ENCODE assay signal across 8 cellular contexts in genomic region chr21:17903029-17903806, GRCh38.
A peak's percentile ranks its signal among the peaks of the same experiment; 100 is the strongest.
DNase-seq lines count a peak whose midpoint lies in the region; ATAC-seq, FAIRE-seq and TF ChIP-seq lines count a peak whose summit lies in the region.

No MANE protein-coding gene starts in this region.

- no peaks in the 10 kb centered on the region for H3K9me3 ChIP-seq in effector memory CD4-positive, alpha-beta T cell (ENCODE audit: control insufficient read depth, low read length)

- H3K27me3 ChIP-seq in effector memory CD4-positive, alpha-beta T cell (replicated peaks; ENCODE audit: control insufficient read depth, insufficient read depth, low read length, poor library complexity, severe bottlenecking) = no peaks in the 10 kb centered on the region

- H3K4me3 ChIP-seq in effector memory CD4-positive, alpha-beta T cell (ENCODE audit: insufficient read depth, low read depth, low read length, poor library complexity, severe bottlenecking) = no peak overlapping the region

- no peak overlapping the region for H3K4me3 Mint-ChIP-seq in activated B cell treated with CpG ODN at 0.5 μM for 24 hours
- no peak overlapping the region for H3K4me3 Mint-ChIP-seq in immature natural killer cell

- TF ChIP-seq CTCF in activated B cell treated with CpG ODN at 0.5 μM for 24 hours (IDR thresholded peaks at IDR 0.05) = no peak

- TF ChIP-seq POLR2A in GM12892 (IDR thresholded peaks at IDR 0.05; ENCODE audit: low read depth, low read length) = no peak

- CTCF ChIA-PET in activated B cell treated with CpG ODN at 0.5 μM for 24 hours (lab: Charles Lee) = interaction anchor here (0.6 to 3.4 kb wide), 7 partner anchors 22 to 228 kb away, joined by 3 to 26 read pairs (median 4); no protein-coding TSS in a partner anchor

- H3K4me1 Mint-ChIP-seq in activated B cell treated with CpG ODN at 0.5 μM for 24 hours (peaks cover 6% of the 10 kb centered on the region), immature natural killer cell (peaks cover 0 to 7% of the 10 kb centered on the region in 2 donors)

- no peak for FAIRE-seq in GM12892 (lab: Jason Lieb, UNC)

- peak; percentile 14 for DNase-seq in GM04504 (ENCODE audit: low read depth)
- peak; percentile 63 for DNase-seq in NCI-H1105 (lab: John Stamatoyannopoulos, UW)
- no peak for DNase-seq in activated B cell treated with CpG ODN at 0.5 μM for 24 hours
- peak; percentile 26 to 54 (median 34) for DNase-seq in immature natural killer cell
- DNase-seq in GM12892 (ENCODE audit: insufficient read length) = no peak
- DNase-seq in effector memory CD4-positive, alpha-beta T cell = no peak

- no peak overlapping the region for H3K27ac ChIP-seq in effector memory CD4-positive, alpha-beta T cell (ENCODE audit: insufficient read depth, low read length, poor library complexity, severe bottlenecking)

- intact Hi-C loops in activated B cell treated with CpG ODN at 0.5 μM for 24 hours (cut with micrococcal nuclease) = loop anchor here (1.0 kb wide), 4 partner anchors 83 to 516 kb away; no protein-coding TSS in a partner anchor

- H3K9me3 Mint-ChIP-seq in activated B cell treated with CpG ODN at 0.5 μM for 24 hours = peaks cover 11% of the 10 kb centered on the region
- no peaks in the 10 kb centered on the region for H3K9me3 Mint-ChIP-seq in immature natural killer cell

- peaks cover 4% of the 10 kb centered on the region for H3K4me1 ChIP-seq in effector memory CD4-positive, alpha-beta T cell (ENCODE audit: control insufficient read depth, insufficient read depth, low read length, poor library complexity, severe bottlenecking)

- no peak overlapping the region for H3K27ac Mint-ChIP-seq in activated B cell treated with CpG ODN at 0.5 μM for 24 hours
- H3K27ac Mint-ChIP-seq in immature natural killer cell = no peak overlapping the region

- POLR2A ChIA-PET in activated B cell treated with CpG ODN at 0.5 μM for 24 hours (lab: Charles Lee) = no interaction called here

- H3K36me3 ChIP-seq in effector memory CD4-positive, alpha-beta T cell (ENCODE audit: control insufficient read depth, insufficient read depth, low read length) = no peaks in the 10 kb centered on the region

- H3K27me3 Mint-ChIP-seq in activated B cell treated with CpG ODN at 0.5 μM for 24 hours (no peaks in the 10 kb centered on the region), immature natural killer cell (ENCODE audit: low read depth in 3 of 3) (peaks cover 0 to 1% (median 0%) of the 10 kb centered on the region in 3 donors)

- ATAC-seq in activated B cell treated with CpG ODN at 0.5 μM for 24 hours (ENCODE audit: low read depth) (peak; percentile 37), GM21737 (IDR thresholded peaks at IDR 0.05; ENCODE audit: unreplicated experiment) (no peak), HG03159 (IDR thresholded peaks at IDR 0.05; ENCODE audit: unreplicated experiment) (no peak)

- H3K36me3 Mint-ChIP-seq in activated B cell treated with CpG ODN at 0.5 μM for 24 hours (ENCODE audit: low read depth) = no peaks in the 10 kb centered on the region
- peaks cover 0 to 4% (median 0%) of the 10 kb centered on the region in 3 donors for H3K36me3 Mint-ChIP-seq in immature natural killer cell

Comparison
In these comparisons a context has a peak if more than half of its experiments do, and no peak if none do; other contexts are left out.
1. DNase-seq: peak in GM04504 (single experiment), NCI-H1105 (single experiment) and immature natural killer cell (3 of 3); none in activated B cell treated with CpG ODN at 0.5 μM for 24 hours (single experiment), GM12892 (single experiment) and effector memory CD4-positive, alpha-beta T cell (0 of 3).